8 cellular contexts compared by ENCODE assay signal in the genomic region with DNA sequence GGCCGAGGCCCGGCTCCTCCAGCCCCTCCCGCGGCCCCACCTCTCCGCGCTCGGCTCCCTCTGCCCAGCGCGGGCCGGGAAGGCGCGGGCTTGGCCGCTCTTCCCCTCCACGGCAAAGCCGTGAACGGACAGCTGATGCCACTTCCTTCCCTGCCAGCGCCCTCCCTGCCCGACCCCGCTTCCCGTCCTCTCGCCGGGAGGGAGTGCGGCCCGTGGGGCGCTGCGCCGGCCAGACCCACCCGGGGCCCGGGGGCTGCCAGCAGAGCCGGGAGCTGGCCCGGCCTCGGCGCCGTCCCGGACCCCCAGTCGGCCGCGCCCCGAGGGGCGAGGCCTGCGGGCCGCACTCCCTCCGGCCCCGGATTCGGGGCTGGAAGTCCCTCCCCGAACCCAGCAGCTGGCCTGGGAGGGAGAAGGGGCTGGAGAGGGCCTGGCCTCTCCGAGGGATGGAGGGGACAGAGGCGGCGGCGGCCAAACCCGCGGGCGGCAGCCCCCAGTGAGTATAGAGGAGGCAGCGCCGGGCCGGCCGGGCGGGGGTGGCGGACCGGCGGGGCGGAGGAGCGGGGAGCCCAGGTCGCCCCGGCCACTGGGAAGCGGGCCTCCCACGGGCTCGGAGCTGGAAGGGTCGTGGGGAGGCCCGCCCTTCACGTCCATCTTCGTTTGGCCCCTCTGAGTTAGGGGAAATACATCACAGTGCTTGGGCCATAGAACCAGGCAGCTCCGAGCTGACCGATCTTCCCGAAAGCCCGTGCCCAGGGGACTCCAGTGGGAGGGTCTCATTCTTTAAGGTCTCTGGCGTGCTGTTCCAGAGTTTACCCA. TPM values are rescaled to one million over a fixed set of nuclear protein-coding genes. Genes with fewer than 3 reads are reported as not detected.
A peak's percentile ranks its signal among the peaks of the same experiment; 100 is the strongest.
DNase-seq lines count a peak whose midpoint lies in the region; ATAC-seq and TF ChIP-seq lines count a peak whose summit lies in the region.

TSS of gene KIAA1614 (plus strand) at position 97 of the 816 bp plus-strand sequence. CDS start at position 444, 347 bp downstream.

- no peaks in the 10 kb centered on the region for H3K36me3 Mint-ChIP-seq in naive B cell

- H3K27me3 ChIP-seq in SK-N-SH (ENCODE audit: insufficient read depth) (no peaks in the 10 kb centered on the region), PC-9 (ENCODE audit: insufficient read depth, low read depth) (no peaks in the 10 kb centered on the region)

- no peak within 1 kb of the TSS for H3K27ac ChIP-seq in SK-N-SH (ENCODE audit: low read depth in 2 of 2, low read length in 1 of 2)
- H3K27ac ChIP-seq in PC-9, result no peak within 1 kb of the TSS

- H3K27me3 Mint-ChIP-seq in naive B cell, result peaks cover 21 to 53% (median 27%) of the 10 kb centered on the region in 3 donors

- no peak for TF ChIP-seq RAD21 in SK-N-SH (IDR thresholded peaks at IDR 0.05; ENCODE audit: low read length)

- POLR2A ChIA-PET in SK-N-SH (lab: Yijun Ruan, JAX) (interaction anchor here (0.8 kb wide), 1 partner anchor 110 kb away, joined by 3 read pairs; the partner anchor contains the start of gene STX6), PC-9 (lab: Charles Lee; ENCODE audit: unreplicated experiment) (no interaction called here)

- no peak within 1 kb of the TSS for H3K27ac Mint-ChIP-seq in naive B cell

- no peaks in the 10 kb centered on the region for H3F3A ChIP-seq in SK-N-SH (replicated peaks; ENCODE audit: insufficient read depth)
- H3F3A ChIP-seq in PC-9 (ENCODE audit: insufficient read depth, low read depth), result no peaks in the 10 kb centered on the region

- H4K20me1 ChIP-seq in SK-N-SH (ENCODE audit: insufficient read depth) (no peaks in the 10 kb centered on the region), PC-9 (ENCODE audit: insufficient read depth) (no peaks in the 10 kb centered on the region)

- peak within 1 kb of the TSS; percentile 48 to 51 for H3K4me3 ChIP-seq in SK-N-SH (ENCODE audit: low read depth in 2 of 2, low read length in 1 of 2)
- H3K4me3 ChIP-seq in fibroblast of mammary gland (ENCODE audit: control insufficient read depth, low read depth, low read length), result peak within 1 kb of the TSS; percentile 47
- H3K4me3 ChIP-seq in PC-9, result no peak within 1 kb of the TSS

- no peaks in the 10 kb centered on the region for H3K9me3 ChIP-seq in SK-N-SH
- no peaks in the 10 kb centered on the region for H3K9me3 ChIP-seq in PC-9 (ENCODE audit: insufficient read depth, low read depth)

- H3K4me1 ChIP-seq in SK-N-SH (ENCODE audit: control insufficient read depth in 1 of 2, insufficient read depth in 2 of 2, low read depth in 1 of 2, low read length in 1 of 2) (no peaks in the 10 kb centered on the region), PC-9 (replicated peaks; ENCODE audit: insufficient read depth) (no peaks in the 10 kb centered on the region; the same call in 1 of the 2 replicates)

- H3K4me2 ChIP-seq in SK-N-SH (peak within 1 kb of the TSS; percentile 66), PC-9 (no peak within 1 kb of the TSS)

- TF ChIP-seq CTCF in SK-N-SH (IDR thresholded peaks at IDR 0.05) (no peak), fibroblast of mammary gland (conservative IDR thresholded peaks at IDR 0.05; ENCODE audit: control insufficient read depth, insufficient read depth, low read depth, low read length) (no peak), PC-9 (conservative IDR thresholded peaks at IDR 0.05) (no peak)

- peak within 1 kb of the TSS; percentile 71 for H3K9ac ChIP-seq in SK-N-SH

- peak; percentile 36 for DNase-seq in NCI-H748 (lab: John Stamatoyannopoulos, UW; ENCODE audit: unreplicated experiment)
- no peak for DNase-seq in NCI-H748 treated with DMSO at 0.1 percent for 48 hours (lab: John Stamatoyannopoulos, UW)
- peak; percentile 76 for DNase-seq in SK-N-SH
- peak; percentile 44 for DNase-seq in fibroblast of mammary gland (ENCODE audit: low read depth)
- DNase-seq in naive B cell, result no peak
- DNase-seq in PC-9, result no peak
- DNase-seq in activated CD4-positive, alpha-beta T cell treated with anti-CD3 and anti-CD28 coated beads for 4 hours, result no peak

- peaks cover 0 to 13% (median 12%) of the 10 kb centered on the region in 3 donors for H3K4me1 Mint-ChIP-seq in naive B cell

- peak within 1 kb of the TSS; percentile 56 to 84 (median 75) for H3K4me3 Mint-ChIP-seq in naive B cell

- H3K36me3 ChIP-seq in SK-N-SH (replicated peaks in 1 of 2; ENCODE audit: control insufficient read depth in 1 of 2, insufficient read depth in 2 of 2, low read length in 1 of 2) (no peaks in the 10 kb centered on the region), PC-9 (ENCODE audit: low read depth) (no peaks in the 10 kb centered on the region)

- ATAC-seq in naive B cell (ENCODE audit: low read depth in 2 of 2), result no peak
- ATAC-seq in HG03139 (IDR thresholded peaks at IDR 0.05; ENCODE audit: unreplicated experiment), result no peak

- intact Hi-C loops in PC-9 (cut with micrococcal nuclease; ENCODE audit: unreplicated experiment), result no loop called here

- H3K79me2 ChIP-seq in SK-N-SH (ENCODE audit: insufficient read depth), result no peaks in the 10 kb centered on the region
- no peaks in the 10 kb centered on the region for H3K79me2 ChIP-seq in PC-9 (ENCODE audit: low read depth)

- H3K9me2 ChIP-seq in SK-N-SH (no peaks in the 10 kb centered on the region), PC-9 (ENCODE audit: insufficient read depth) (no peaks in the 10 kb centered on the region)

- H3K9me3 Mint-ChIP-seq in naive B cell, result no peaks in the 10 kb centered on the region

- CTCF ChIA-PET in SK-N-SH (lab: Yijun Ruan, JAX), result interaction anchor here (0.8 to 2.3 kb wide), 3 partner anchors 14 to 229 kb away, joined by 3 to 8 read pairs (median 3); no protein-coding TSS in a partner anchor
- CTCF ChIA-PET in PC-9 (lab: Charles Lee), result no interaction called here

- no TSS peak for BruUV-seq in PC-9 (replicated peaks; lab: Mats Ljungman, UMichigan)

- peak within 1 kb of the TSS; percentile 41; the same call in 1 of the 2 replicates for H2AFZ ChIP-seq in SK-N-SH (ENCODE audit: low read depth)
- H2AFZ ChIP-seq in PC-9, result no peak within 1 kb of the TSS

- 88% methylated on average over 27 of the region's 77 CpGs for WGBS in SK-N-SH (ENCODE audit: low lambda C conversion rate)

- no peak for TF ChIP-seq EP300 in SK-N-SH (IDR thresholded peaks at IDR 0.05; ENCODE audit: borderline replicate concordance in 1 of 2, low read depth in 1 of 2, low read length in 1 of 2)

TF ChIP-seq in SK-N-SH, 30 proteins besides CTCF, POLR2A, EP300 and RAD21:
- TF ChIP-seq CHD2 (IDR thresholded peaks at IDR 0.05; ENCODE audit: low read length, partially characterized antibody), result no peak
- TF ChIP-seq YY1 (IDR thresholded peaks at IDR 0.05; ENCODE audit: low read depth), result no peak
- no peak for TF ChIP-seq POLR2AphosphoS5 (IDR thresholded peaks at IDR 0.05; ENCODE audit: low read depth, low read length)
- no peak for TF ChIP-seq FOXM1 (IDR thresholded peaks at IDR 0.05; ENCODE audit: low read depth)
- no peak for TF ChIP-seq FOSL2 (IDR thresholded peaks at IDR 0.05; ENCODE audit: borderline replicate concordance, low read depth)
- TF ChIP-seq EZH2phosphoT487 (IDR thresholded peaks at IDR 0.05; ENCODE audit: borderline replicate concordance, low read depth), result no peak
- TF ChIP-seq JUND (IDR thresholded peaks at IDR 0.05), result no peak
- TF ChIP-seq SMC3 (IDR thresholded peaks at IDR 0.05; ENCODE audit: low read depth, low read length), result no peak

RNA-seq across cellular contexts. Expression of gene KIAA1614, which starts in this region (rescaled TPM):
- polyA plus RNA-seq in SK-N-SH (2012; rRNA removed) (1.1 and 1.2 TPM in 2 replicates), naive B cell (ENCODE audit: low read depth in 6 of 6) (under 1 TPM in 1 of 6 donors, not detected in 5; 0.03 TPM)
- polyA plus RNA-seq in SK-N-SH (2012; cell fraction: cytosol; rRNA removed), result 0.80 and 1.4 TPM in 2 replicates
- polyA plus RNA-seq in SK-N-SH (2012; cell fraction: nucleus; rRNA removed), result 3.0 and 3.7 TPM in 2 replicates
- total RNA-seq in PC-9 (2021), result 0.15 TPM in 1 of 2 replicates, not detected in the other

Comparison
In these comparisons a context has a peak if more than half of its experiments do, and no peak if none do; other contexts are left out.
1. DNase-seq: peak in NCI-H748 (single experiment), SK-N-SH (single experiment) and fibroblast of mammary gland (single experiment); none in NCI-H748 treated with DMSO at 0.1 percent for 48 hours (single experiment), naive B cell (single experiment), PC-9 (0 of 2) and activated CD4-positive, alpha-beta T cell treated with anti-CD3 and anti-CD28 coated beads for 4 hours (0 of 2).